14 cellular contexts compared by ENCODE assay signal in genomic region chr17:78891406-78892061, GRCh38. TPM values are rescaled to one million over a fixed set of nuclear protein-coding genes. Genes with fewer than 3 reads are reported as not detected.
A peak's percentile ranks its signal among the peaks of the same experiment; 100 is the strongest.
DNase-seq lines count a peak whose midpoint lies in the region; ATAC-seq and TF ChIP-seq lines count a peak whose summit lies in the region.
"Had no signal": no experiment of that assay in that cellular context is flagged by ENCODE, and none has a peak within 500 bp of the region (broad histone marks: within the 10 kb centered on the region; RNA-seq: fewer than 3 reads in every experiment).

No MANE protein-coding gene starts in this region.

- H3K36me3 Mint-ChIP-seq in CD4-positive, CD25-positive, alpha-beta regulatory T cell = no peaks in the 10 kb centered on the region
- H3K36me3 Mint-ChIP-seq: activated naive CD4-positive, alpha-beta T cell treated with anti-CD3 and anti-CD28 coated beads, Interleukin-2, amount 50 U/mL, for 24 hours had no signal

- ATAC-seq in CD4-positive, CD25-positive, alpha-beta regulatory T cell (ENCODE audit: low read depth in 2 of 2) = no peak
- no peak for ATAC-seq in GM19455 (IDR thresholded peaks at IDR 0.05; ENCODE audit: unreplicated experiment)

- H3K9ac ChIP-seq in KMS-11 = peak overlapping the region; percentile 64; the same call in 1 of the 2 replicates
- H3K9ac ChIP-seq in rectal smooth muscle tissue (ENCODE audit: low read length) = no peak overlapping the region

- TF ChIP-seq CTCF in KMS-11 (conservative IDR thresholded peaks at IDR 0.05; ENCODE audit: low read depth, low read length) = no peak
- no peak for TF ChIP-seq CTCF in esophagus squamous epithelium (IDR thresholded peaks at IDR 0.05)

- H4K20me1 ChIP-seq in KMS-11 (ENCODE audit: insufficient read depth) = no peaks in the 10 kb centered on the region

- H2AFZ ChIP-seq in KMS-11 (ENCODE audit: low read depth) = peak overlapping the region; percentile 39; the same call in 1 of the 2 replicates

- intact Hi-C loops in esophagus squamous epithelium (cut with DNase I) = no loop called here

- H3K27me3 ChIP-seq in CD4-positive, CD25-positive, alpha-beta regulatory T cell (ENCODE audit: control insufficient read depth, insufficient read depth, low read length) = no peaks in the 10 kb centered on the region
- no peaks in the 10 kb centered on the region for H3K27me3 ChIP-seq in KMS-11 (ENCODE audit: insufficient read depth, low read depth)
- no peaks in the 10 kb centered on the region for H3K27me3 ChIP-seq in esophagus squamous epithelium
- H3K27me3 ChIP-seq in rectal smooth muscle tissue (ENCODE audit: control insufficient read depth, insufficient read depth, low read length) = no peaks in the 10 kb centered on the region
- H3K27me3 ChIP-seq: colonic mucosa had no signal

- H3K27me3 Mint-ChIP-seq in CD4-positive, CD25-positive, alpha-beta regulatory T cell = peaks cover 8% of the 10 kb centered on the region
- H3K27me3 Mint-ChIP-seq: activated naive CD4-positive, alpha-beta T cell treated with anti-CD3 and anti-CD28 coated beads, Interleukin-2, amount 50 U/mL, for 24 hours had no signal

- peak overlapping the region; percentile 71 for H3K27ac ChIP-seq in CD4-positive, CD25-positive, alpha-beta regulatory T cell (ENCODE audit: insufficient read depth, low read length, poor library complexity, severe bottlenecking)
- H3K27ac ChIP-seq in KMS-11 = peak overlapping the region; percentile 94
- peak overlapping the region in 3 of 4 donors; percentile 11 to 65 (median 44) for H3K27ac ChIP-seq in esophagus squamous epithelium
- H3K27ac ChIP-seq in rectal smooth muscle tissue (ENCODE audit: low read depth, low read length) = peak overlapping the region; percentile 17

- H3K4me2 ChIP-seq in KMS-11 = peak overlapping the region; percentile 87

- no peak for TF ChIP-seq POLR2A in esophagus squamous epithelium (IDR thresholded peaks at IDR 0.05)

- WGBS in esophagus squamous epithelium, 2 donors = 61 to 73% methylated on average over 14 to 16 of the region's 21 CpGs

- H3K9me3 Mint-ChIP-seq in CD4-positive, CD25-positive, alpha-beta regulatory T cell = peaks cover 0 to 1% (median 0%) of the 10 kb centered on the region in 7 donors
- H3K9me3 Mint-ChIP-seq: activated naive CD4-positive, alpha-beta T cell treated with anti-CD3 and anti-CD28 coated beads, Interleukin-2, amount 50 U/mL, for 24 hours had no signal

- no peaks in the 10 kb centered on the region for H3K36me3 ChIP-seq in CD4-positive, CD25-positive, alpha-beta regulatory T cell (ENCODE audit: control insufficient read depth, insufficient read depth, low read length)
- H3K36me3 ChIP-seq in KMS-11 (ENCODE audit: insufficient read depth) = no peaks in the 10 kb centered on the region
- H3K36me3 ChIP-seq in esophagus squamous epithelium = no peaks in the 10 kb centered on the region
- H3K36me3 ChIP-seq in rectal smooth muscle tissue (ENCODE audit: control insufficient read depth, insufficient read depth, low read length) = no peaks in the 10 kb centered on the region
- H3K36me3 ChIP-seq: colonic mucosa had no signal

- DNase-seq in CD4-positive, CD25-positive, alpha-beta regulatory T cell = no peak
- DNase-seq in esophagus squamous epithelium (lab: John Stamatoyannopoulos, UW) (no peak), A172 (ENCODE audit: low spot score) (no peak), globus pallidus (ENCODE audit: low spot score) (no peak)
- no peak for DNase-seq in activated CD4-positive, CD25-positive, alpha-beta regulatory T cell (lab: John Stamatoyannopoulos, UW)
- DNase-seq: colonic mucosa, GOT3, IMR-90, NCI-H1436 treated with DMSO at 0.1 percent for 48 hours, NCI-H774 had no signal

- H3K27ac Mint-ChIP-seq in CD4-positive, CD25-positive, alpha-beta regulatory T cell = peak overlapping the region; percentile 88 to 97 (median 95)

- H3K4me1 Mint-ChIP-seq in CD4-positive, CD25-positive, alpha-beta regulatory T cell = peaks cover 3 to 47% (median 14%) of the 10 kb centered on the region in 4 donors

- peaks cover 21% of the 10 kb centered on the region for H3K4me1 ChIP-seq in CD4-positive, CD25-positive, alpha-beta regulatory T cell (ENCODE audit: control insufficient read depth, insufficient read depth, low read length, poor library complexity, severe bottlenecking)
- H3K4me1 ChIP-seq in KMS-11 (ENCODE audit: low read depth, poor library complexity, severe bottlenecking) (peaks cover 82% of the 10 kb centered on the region), esophagus squamous epithelium (peaks cover 4 to 86% (median 62%) of the 10 kb centered on the region in 3 donors), rectal smooth muscle tissue (ENCODE audit: control insufficient read depth, insufficient read depth, low read length) (peaks cover 29% of the 10 kb centered on the region)

- H3K9me3 ChIP-seq in CD4-positive, CD25-positive, alpha-beta regulatory T cell (ENCODE audit: control insufficient read depth in 2 of 2, low read length in 2 of 2) = no peaks in the 10 kb centered on the region
- H3K9me3 ChIP-seq in esophagus squamous epithelium = no peaks in the 10 kb centered on the region
- H3K9me3 ChIP-seq: colonic mucosa had no signal

- H3K79me2 ChIP-seq in KMS-11 (ENCODE audit: insufficient read depth, low read depth) = peaks cover 57% of the 10 kb centered on the region

- no peak overlapping the region for H3K4me3 ChIP-seq in CD4-positive, CD25-positive, alpha-beta regulatory T cell (ENCODE audit: low read depth, low read length)
- H3K4me3 ChIP-seq in KMS-11 (IDR thresholded peaks at IDR 0.05; ENCODE audit: insufficient read depth, low read depth, low read length) (no peak overlapping the region), esophagus squamous epithelium (no peak overlapping the region), rectal smooth muscle tissue (ENCODE audit: low read length) (no peak overlapping the region)
- H3K4me3 ChIP-seq: colonic mucosa had no signal

- peak overlapping the region in 2 of 4 donors; percentile 50 to 64 for H3K4me3 Mint-ChIP-seq in CD4-positive, CD25-positive, alpha-beta regulatory T cell
- H3K4me3 Mint-ChIP-seq: activated naive CD4-positive, alpha-beta T cell treated with anti-CD3 and anti-CD28 coated beads, Interleukin-2, amount 50 U/mL, for 24 hours had no signal

RNA-seq across cellular contexts. Expression of gene CEP295NL, which starts 11.5 kb away (rescaled TPM):
- total RNA-seq in CD4-positive, CD25-positive, alpha-beta regulatory T cell = 1.6 TPM
- polyA plus RNA-seq in CD4-positive, CD25-positive, alpha-beta regulatory T cell = under 1 TPM in 2 of 4 donors, not detected in 2; 0.25 to 0.78 TPM
- 1 to 10 TPM in 2 of 4 donors, under 1 TPM in 2; 0.42 to 6.9 (median 1.1) TPM for total RNA-seq in esophagus squamous epithelium
- total RNA-seq in A172 (2014; rRNA removed; shearing (Covaris generic)) = 0.81 and 0.89 TPM in 2 replicates

RNA-seq across cellular contexts. Expression of gene TIMP2, which starts 33.7 kb away (rescaled TPM):
- 6.5 TPM for total RNA-seq in CD4-positive, CD25-positive, alpha-beta regulatory T cell
- under 1 TPM in 3 of 4 donors, not detected in 1; 0.29 to 0.46 (median 0.35) TPM for polyA plus RNA-seq in CD4-positive, CD25-positive, alpha-beta regulatory T cell
- total RNA-seq in esophagus squamous epithelium = 100 to 1,000 TPM in 1 of 4 donors, 10 to 100 TPM in 2, 1 to 10 TPM in 1; 6.1 to 154 (median 28.2) TPM
- total RNA-seq in A172 (2014; rRNA removed; shearing (Covaris generic)) = 257 and 279 TPM in 2 replicates

RNA-seq across cellular contexts. Expression of gene USP36, which starts 50.9 kb away (rescaled TPM):
- 407 TPM for total RNA-seq in CD4-positive, CD25-positive, alpha-beta regulatory T cell
- polyA plus RNA-seq in CD4-positive, CD25-positive, alpha-beta regulatory T cell = 10 to 100 TPM; 19.6 to 22.2 (median 21.2) TPM
- total RNA-seq in esophagus squamous epithelium = 10 to 100 TPM; 13.2 to 38.9 (median 22.4) TPM
- 15.9 and 33.6 TPM in 2 replicates for total RNA-seq in A172 (2014; rRNA removed; shearing (Covaris generic))

Comparison
In these comparisons a context has a peak if more than half of its experiments do, and no peak if none do; other contexts are left out.
1. H3K27ac ChIP-seq: peak in every context shown above with its lines; median percentile 94 in KMS-11; 71 in CD4-positive, CD25-positive, alpha-beta regulatory T cell; 44 in esophagus squamous epithelium; 17 in rectal smooth muscle tissue.
2. RNA of gene USP36, which starts 50.9 kb away (total RNA-seq): 407 TPM in CD4-positive, CD25-positive, alpha-beta regulatory T cell (single experiment); 15.9 to 33.6 TPM in A172 and 13.2 to 38.9 TPM in esophagus squamous epithelium; every median in the first group is over 10 times any median in the second.